28 cellular contexts compared by ENCODE assay signal in the genomic region with DNA sequence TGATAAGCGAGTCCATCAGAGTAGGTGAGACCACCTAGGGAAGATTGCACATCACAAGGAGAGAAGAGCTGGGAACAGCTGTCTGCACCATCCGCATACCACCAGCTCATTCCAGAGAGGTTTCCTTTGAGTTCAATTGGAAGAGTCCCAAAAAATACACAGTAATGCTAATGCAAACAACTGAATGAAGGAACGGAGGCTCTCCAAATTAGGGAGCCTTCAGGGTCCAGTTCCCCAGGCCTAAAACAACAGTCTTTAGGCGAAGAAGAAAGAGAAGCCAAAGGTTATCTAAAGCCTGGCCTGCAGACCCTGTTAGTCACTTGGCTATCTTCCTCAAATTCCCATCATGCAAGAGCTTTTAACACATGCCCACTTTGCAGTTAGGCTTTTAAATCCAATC.
A peak's percentile ranks its signal among the peaks of the same experiment; 100 is the strongest.
DNase-seq lines count a peak whose midpoint lies in the region; ATAC-seq, FAIRE-seq and TF ChIP-seq lines count a peak whose summit lies in the region.
"Had no signal": no experiment of that assay in that cellular context is flagged by ENCODE, and none has a peak within 500 bp of the region (broad histone marks: within the 10 kb centered on the region; RNA-seq: fewer than 3 reads in every experiment).

No MANE protein-coding gene starts in this region.

- no peaks in the 10 kb centered on the region for H3K79me1 ChIP-seq in mesendoderm (ENCODE audit: low read length)

- 47% methylated on average over 4 of the region's 4 CpGs for WGBS in A549 (ENCODE audit: missing lambda C conversion rate)
- no CpG with 5 or more reads among the region's 4 CpGs for WGBS in mesendoderm (ENCODE audit: extremely low coverage, insufficient coverage, low lambda C conversion rate)
- WGBS in GM23248 (ENCODE audit: low coverage in 1 of 2, low lambda C conversion rate in 2 of 2, missing lambda C conversion rate in 2 of 2), 2 experiments: 96 to 98% methylated on average over 4 of the region's 4 CpGs

- no peak overlapping the region for H4K8ac ChIP-seq in mesendoderm (ENCODE audit: low read depth, low read length)

- H3K9me3 ChIP-seq in A549: no peaks in the 10 kb centered on the region
- no peaks in the 10 kb centered on the region for H3K9me3 ChIP-seq in GM23248 (ENCODE audit: low read depth)
- H3K9me3 ChIP-seq in T-helper 17 cell (ENCODE audit: control insufficient read depth, low read length, poor library complexity, severe bottlenecking): no peaks in the 10 kb centered on the region
- H3K9me3 ChIP-seq: body of pancreas, colonic mucosa, MG63, SJSA1, suprapubic skin had no signal

- H3K27me3 ChIP-seq in mesendoderm (ENCODE audit: insufficient read depth, low read length, poor library complexity) (no peaks in the 10 kb centered on the region), GM23248 (replicated peaks; ENCODE audit: insufficient read depth) (no peaks in the 10 kb centered on the region)
- H3K27me3 ChIP-seq: body of pancreas, colonic mucosa, SJSA1, suprapubic skin had no signal

- POLR2A ChIA-PET in A549 (lab: Yijun Ruan, JAX): no interaction called here

- no peak overlapping the region for H3K4me3 Mint-ChIP-seq in T-helper 17 cell
- H3K4me3 Mint-ChIP-seq: activated CD8-positive, alpha-beta T cell treated with anti-CD3 and anti-CD28 coated beads for 36 hours; activated naive CD8-positive, alpha-beta T cell treated with anti-CD3 and anti-CD28 coated beads for 36 hours; effector memory CD8-positive, alpha-beta T cell; stimulated activated memory B cell treated with anti-CD40 and anti-IgM and Interleukin-4, amounts not matched to agents 10 μg/mL and 1 μg/mL and 100 μg/mL, for 72 hours; T-cell had no signal

- no peak overlapping the region for H3K9ac ChIP-seq in mesendoderm (ENCODE audit: low read length)
- H3K9ac ChIP-seq in GM23248: no peak overlapping the region

- H3K4ac ChIP-seq in mesendoderm (ENCODE audit: low read depth, low read length): no peak overlapping the region

- no peak overlapping the region for H2BK5ac ChIP-seq in mesendoderm (ENCODE audit: low read length)

- H3K27ac Mint-ChIP-seq in T-helper 17 cell: no peak overlapping the region
- H3K27ac Mint-ChIP-seq: activated CD8-positive, alpha-beta T cell treated with anti-CD3 and anti-CD28 coated beads for 36 hours; activated naive CD8-positive, alpha-beta T cell treated with anti-CD3 and anti-CD28 coated beads for 36 hours; effector memory CD8-positive, alpha-beta T cell; stimulated activated memory B cell treated with anti-CD40 and anti-IgM and Interleukin-4, amounts not matched to agents 10 μg/mL and 1 μg/mL and 100 μg/mL, for 72 hours; T-cell had no signal

- H3K79me2 ChIP-seq in mesendoderm (ENCODE audit: control insufficient read depth, insufficient read depth, low read length): no peaks in the 10 kb centered on the region
- H3K79me2 ChIP-seq in GM23248 (ENCODE audit: insufficient read depth): no peaks in the 10 kb centered on the region

- no peak for TF ChIP-seq CTCF in A549 (IDR thresholded peaks at IDR 0.05)
- TF ChIP-seq CTCF in choroid plexus epithelial cell (conservative IDR thresholded peaks at IDR 0.05; ENCODE audit: low read depth, low read length): no peak

- no peak overlapping the region for H2AFZ ChIP-seq in GM23248

- CTCF ChIA-PET in A549 (lab: Yijun Ruan, JAX): interaction anchor here (1.1 to 1.9 kb wide), 4 partner anchors 9 to 18 kb away, joined by 3 to 6 read pairs (median 5); no protein-coding TSS in a partner anchor

- no peaks in the 10 kb centered on the region for H4K20me1 ChIP-seq in GM23248 (ENCODE audit: insufficient read depth)

- 0 out of 3 replicates have a peak overlapping the region, but pooled peaks have one; percentile 8 for H3K4me2 ChIP-seq in A549
- H3K4me2 ChIP-seq in mesendoderm (ENCODE audit: low read length): no peak overlapping the region
- no peak overlapping the region for H3K4me2 ChIP-seq in GM23248 (ENCODE audit: unreplicated experiment)

- H4K5ac ChIP-seq in mesendoderm (ENCODE audit: low read length): no peak overlapping the region

- TF ChIP-seq POLR2A in A549 (IDR thresholded peaks at IDR 0.05; ENCODE audit: low read length): no peak

- DNase-seq in A549 (ENCODE audit: low read depth in 1 of 2, low spot score in 1 of 2) (no peak), LHCN-M2 (ENCODE audit: low read depth) (peak; percentile 73), choroid plexus epithelial cell (ENCODE audit: low read depth) (peak; percentile 72), mesendoderm (no peak), GM23248 (no peak), GF-D8 (lab: John Stamatoyannopoulos, UW) (no peak), T-helper 17 cell (no peak), MV-4-11 (lab: John Stamatoyannopoulos, UW) (no peak)
- DNase-seq: ACHN; activated CD4-positive, CD25-positive, alpha-beta regulatory T cell treated with anti-CD3 and anti-CD28 coated beads, Interleukin-2, amount 50 U/mL, for 72 hours; activated CD8-positive, alpha-beta T cell treated with anti-CD3 and anti-CD28 coated beads for 36 hours; activated naive CD8-positive, alpha-beta T cell treated with anti-CD3 and anti-CD28 coated beads for 36 hours; body of pancreas; colonic mucosa; DMS79; effector memory CD8-positive, alpha-beta T cell; MG63; NCI-H1417; NCI-H2081; small intestine; stimulated activated CD4-positive, alpha-beta T cell treated with anti-CD3 and anti-CD28 coated beads, Interleukin-2, amount 100 ng/mL, for 48 hours; T-cell had no signal

- H2BK15ac ChIP-seq in mesendoderm (replicated peaks; ENCODE audit: low read depth): no peak overlapping the region

- in situ Hi-C loops in GM23248 (cut with MboI): loop anchor here (25.0 kb wide), 1 partner anchor 1268 kb away; no protein-coding TSS in a partner anchor

- H3K4me1 ChIP-seq in A549 (peaks cover 20% of the 10 kb centered on the region), mesendoderm (ENCODE audit: control insufficient read depth, low read depth, low read length) (peaks cover 2% of the 10 kb centered on the region), GM23248 (ENCODE audit: insufficient read depth) (no peaks in the 10 kb centered on the region)
- H3K4me1 ChIP-seq: colonic mucosa had no signal

- no peaks in the 10 kb centered on the region for H3K36me3 ChIP-seq in mesendoderm (ENCODE audit: control insufficient read depth, insufficient read depth, low read length)
- H3K36me3 ChIP-seq in GM23248 (ENCODE audit: low read depth): peaks cover 29% of the 10 kb centered on the region; the same call in 1 of the 2 replicates
- H3K36me3 ChIP-seq: colonic mucosa, MG63, SJSA1 had no signal

- no peak for TF ChIP-seq EP300 in A549 (IDR thresholded peaks at IDR 0.05)

- H3K56ac ChIP-seq in mesendoderm (ENCODE audit: low read length): no peak overlapping the region

- no peaks in the 10 kb centered on the region for H3K27me3 Mint-ChIP-seq in T-helper 17 cell
- H3K27me3 Mint-ChIP-seq: activated CD8-positive, alpha-beta T cell treated with anti-CD3 and anti-CD28 coated beads for 36 hours; effector memory CD8-positive, alpha-beta T cell; stimulated activated memory B cell treated with anti-CD40 and anti-IgM and Interleukin-4, amounts not matched to agents 10 μg/mL and 1 μg/mL and 100 μg/mL, for 72 hours had no signal

- no peak for TF ChIP-seq RAD21 in A549 (conservative IDR thresholded peaks at IDR 0.05 in 1 of 2, IDR thresholded peaks at IDR 0.05 in 1 of 2)

- H2BK120ac ChIP-seq in mesendoderm (ENCODE audit: low read depth, low read length): no peak overlapping the region

- H3K27ac ChIP-seq in A549 (peak overlapping the region in 1 of 2 experiments; percentile 48; a peak in 2 of 6 replicates), mesendoderm (ENCODE audit: low read depth, low read length) (no peak overlapping the region), GM23248 (no peak overlapping the region)
- H3K27ac ChIP-seq: colonic mucosa, SJSA1, suprapubic skin had no signal

- ATAC-seq in A549 (peak in 1 of 2 experiments; percentile 46; a peak in 2 of 6 replicates), T-helper 17 cell (no peak)
- ATAC-seq: activated CD8-positive, alpha-beta T cell treated with anti-CD3 and anti-CD28 coated beads for 36 hours; body of pancreas; effector memory CD8-positive, alpha-beta T cell; HCT116; Panc1; stimulated activated memory B cell treated with anti-CD40 and anti-IgM and Interleukin-4, amounts not matched to agents 10 μg/mL and 1 μg/mL and 100 μg/mL, for 72 hours; T-cell had no signal

- no peaks in the 10 kb centered on the region for H3K9me2 ChIP-seq in GM23248 (ENCODE audit: insufficient read depth)

- H3F3A ChIP-seq in GM23248 (ENCODE audit: insufficient read depth): no peaks in the 10 kb centered on the region

- H3K36me3 Mint-ChIP-seq in T-helper 17 cell (ENCODE audit: low read depth): no peaks in the 10 kb centered on the region
- H3K36me3 Mint-ChIP-seq: activated naive CD8-positive, alpha-beta T cell treated with anti-CD3 and anti-CD28 coated beads for 36 hours; stimulated activated memory B cell treated with anti-CD40 and anti-IgM and Interleukin-4, amounts not matched to agents 10 μg/mL and 1 μg/mL and 100 μg/mL, for 72 hours; T-cell had no signal

- H3K18ac ChIP-seq in mesendoderm (ENCODE audit: low read length): peak overlapping the region; percentile 51

- no peak overlapping the region for H3K4me3 ChIP-seq in A549
- no peak overlapping the region for H3K4me3 ChIP-seq in choroid plexus epithelial cell (ENCODE audit: low read depth, low read length)
- no peak overlapping the region for H3K4me3 ChIP-seq in mesendoderm (ENCODE audit: low read length)
- H3K4me3 ChIP-seq in GM23248: no peak overlapping the region
- H3K4me3 ChIP-seq: body of pancreas, colonic mucosa, MG63, SJSA1, suprapubic skin had no signal

- H3K4me1 Mint-ChIP-seq in T-helper 17 cell: no peaks in the 10 kb centered on the region
- H3K4me1 Mint-ChIP-seq: activated naive CD8-positive, alpha-beta T cell treated with anti-CD3 and anti-CD28 coated beads for 36 hours; T-cell had no signal

- no peak overlapping the region for H3K23ac ChIP-seq in mesendoderm (ENCODE audit: low read length)

- no peak for FAIRE-seq in A549 (lab: Jason Lieb, UNC)
- FAIRE-seq: GM12892, small intestine had no signal

- no peak overlapping the region for H2AK5ac ChIP-seq in mesendoderm (ENCODE audit: low read length)

TF ChIP-seq in A549, 52 proteins besides CTCF, POLR2A, EP300 and RAD21 (continues in another document):
- TF ChIP-seq CBX8 (IDR thresholded peaks at IDR 0.05) (no peak), RFX5 (IDR thresholded peaks at IDR 0.05) (no peak)
- TF ChIP-seq, protein P1, sequence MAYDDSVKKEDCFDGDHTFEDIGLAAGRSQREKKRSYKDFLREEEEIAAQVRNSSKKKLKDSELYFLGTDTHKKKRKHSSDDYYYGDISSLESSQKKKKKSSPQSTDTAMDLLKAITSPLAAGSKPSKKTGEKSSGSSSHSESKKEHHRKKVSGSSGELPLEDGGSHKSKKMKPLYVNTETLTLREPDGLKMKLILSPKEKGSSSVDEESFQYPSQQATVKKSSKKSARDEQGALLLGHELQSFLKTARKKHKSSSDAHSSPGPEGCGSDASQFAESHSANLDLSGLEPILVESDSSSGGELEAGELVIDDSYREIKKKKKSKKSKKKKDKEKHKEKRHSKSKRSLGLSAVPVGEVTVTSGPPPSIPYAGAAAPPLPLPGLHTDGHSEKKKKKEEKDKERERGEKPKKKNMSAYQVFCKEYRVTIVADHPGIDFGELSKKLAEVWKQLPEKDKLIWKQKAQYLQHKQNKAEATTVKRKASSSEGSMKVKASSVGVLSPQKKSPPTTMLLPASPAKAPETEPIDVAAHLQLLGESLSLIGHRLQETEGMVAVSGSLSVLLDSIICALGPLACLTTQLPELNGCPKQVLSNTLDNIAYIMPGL (CRISPR knock-in tag; IDR thresholded peaks at IDR 0.05; ENCODE audit: borderline replicate concordance): no peak

Comparison
In these comparisons a context has a peak if more than half of its experiments do, and no peak if none do; other contexts are left out.
1. DNase-seq: peak in LHCN-M2 (single experiment) and choroid plexus epithelial cell (single experiment); none in A549 (0 of 2), mesendoderm (single experiment), GM23248 (single experiment), GF-D8 (single experiment), T-helper 17 cell (0 of 3) and MV-4-11 (single experiment).